In genomic region chr12:12224240-12224940, GRCh38 we compare ENCODE assay signal across 23 cellular contexts. TPM values are rescaled to one million over a fixed set of nuclear protein-coding genes. Genes with fewer than 3 reads are reported as not detected.
DNase-seq lines count a peak whose midpoint lies in the region; ATAC-seq, FAIRE-seq and TF ChIP-seq lines count a peak whose summit lies in the region.
"Had no signal": no experiment of that assay in that cellular context is flagged by ENCODE, and none has a peak within 500 bp of the region (broad histone marks: within the 10 kb centered on the region; RNA-seq: fewer than 3 reads in every experiment).

No MANE protein-coding gene starts in this region.

- H3K27me3 ChIP-seq in esophagus squamous epithelium: no peaks in the 10 kb centered on the region
- H3K27me3 ChIP-seq: ascending aorta had no signal

- no peak for ATAC-seq in GM18519 (IDR thresholded peaks at IDR 0.05; ENCODE audit: low FRiP score, unreplicated experiment)
- ATAC-seq: esophagus mucosa had no signal

- no peaks in the 10 kb centered on the region for H3K36me3 ChIP-seq in esophagus squamous epithelium
- H3K36me3 ChIP-seq: ascending aorta had no signal

- H3K27ac ChIP-seq in esophagus squamous epithelium: no peak overlapping the region
- H3K27ac ChIP-seq: ascending aorta had no signal

- DNase-seq in AG04449 (ENCODE audit: low read depth, low spot score): peak; percentile 36
- no peak for DNase-seq in GM18507 (ENCODE audit: extremely low spot score, insufficient read length, low read depth)
- peak; percentile 36 for DNase-seq in OCI-M1 (lab: John Stamatoyannopoulos, UW)
- DNase-seq in fibroblast of peridontal ligament (ENCODE audit: extremely low read depth): peak; percentile 66
- no peak for DNase-seq in esophagus squamous epithelium (lab: John Stamatoyannopoulos, UW)
- no peak for DNase-seq in NCI-H146 (lab: John Stamatoyannopoulos, UW)
- no peak for DNase-seq in HCEC 1CT
- DNase-seq: ACHN; activated CD4-positive, CD25-positive, alpha-beta regulatory T cell treated with anti-CD3 and anti-CD28 coated beads, Interleukin-2, amount 50 U/mL, for 72 hours; activated gamma-delta T cell treated with Interleukin-2 at 50 U/mL for 16 hours; COR-L47; dermis blood vessel endothelial cell; hippocampal formation; mesendoderm; NCI-H1105 treated with DMSO at 0.1 percent for 48 hours; nephron progenitor cell; SHP77; stimulated activated CD4-positive, alpha-beta T cell treated with anti-CD3 and anti-CD28 coated beads, Interleukin-15, amount 100 ng/mL, for 24 hours had no signal

- POLR2A ChIA-PET in AG04449 (lab: Yijun Ruan, JAX): interaction anchor here (2.5 kb wide), 1 partner anchor 42 kb away, joined by 11 read pairs; the partner anchor contains the start of gene LRP6

- CTCF ChIA-PET in AG04449 (lab: Yijun Ruan, JAX): interaction anchor here (1.8 kb wide), 1 partner anchor 103 kb away, joined by 5 read pairs; no protein-coding TSS in a partner anchor

- TF ChIP-seq CTCF in AG04449 (IDR thresholded peaks at IDR 0.05; ENCODE audit: insufficient read depth, low read length, missing control alignments): no peak
- TF ChIP-seq CTCF in esophagus squamous epithelium (IDR thresholded peaks at IDR 0.05): no peak

- intact Hi-C loops in esophagus squamous epithelium (cut with DNase I): no loop called here

- FAIRE-seq in GM18507 (lab: Jason Lieb, UNC): peak; percentile 66
- FAIRE-seq: G401.6, urothelium cell line had no signal

- WGBS in esophagus squamous epithelium, 2 donors: 63 to 74% methylated on average over 2 of the region's 2 CpGs

- H3K4me3 ChIP-seq in AG04449 (ENCODE audit: low read depth, low read length) (no peak overlapping the region), esophagus squamous epithelium (no peak overlapping the region)
- H3K4me3 ChIP-seq: ascending aorta had no signal

- no peak for TF ChIP-seq POLR2A in esophagus squamous epithelium (IDR thresholded peaks at IDR 0.05)

- peaks cover 0 to 4% (median 0%) of the 10 kb centered on the region in 3 donors for H3K4me1 ChIP-seq in esophagus squamous epithelium

- H3K9me3 ChIP-seq in esophagus squamous epithelium: peaks cover 0 to 12% (median 0%) of the 10 kb centered on the region in 3 donors

RNA-seq across cellular contexts. Expression of gene LRP6, which starts 42.5 kb away (rescaled TPM):
- 10 to 100 TPM in 1 of 4 donors, 1 to 10 TPM in 3; 4.3 to 18.7 (median 9.0) TPM for total RNA-seq in esophagus squamous epithelium

Comparison
In these comparisons a context has a peak if more than half of its experiments do, and no peak if none do; other contexts are left out.
1. DNase-seq: peak in AG04449 (single experiment), OCI-M1 (single experiment) and fibroblast of peridontal ligament (single experiment); none in GM18507 (single experiment), esophagus squamous epithelium (single experiment), NCI-H146 (single experiment) and HCEC 1CT (single experiment).